ENCODE assay signal across 1 cellular context in genomic region chr3:134797816-134798451, GRCh38.
TF ChIP-seq lines count a peak whose summit lies in the region.

No MANE protein-coding gene starts in this region.

TF ChIP-seq in H1, 55 proteins besides CTCF, POLR2A, EP300 and RAD21 (continued from another document):
- TF ChIP-seq SP2 (IDR thresholded peaks at IDR 0.05; ENCODE audit: low read length) = no peak
- TF ChIP-seq SIN3A (conservative IDR thresholded peaks at IDR 0.05 in 1 of 2, IDR thresholded peaks at IDR 0.05 in 1 of 2; ENCODE audit: low read depth in 1 of 2, low read length in 2 of 2) = no peak
- TF ChIP-seq SRF (IDR thresholded peaks at IDR 0.05; ENCODE audit: low read depth, low read length) = no peak
- TF ChIP-seq RBBP5 (IDR thresholded peaks at IDR 0.05; ENCODE audit: borderline replicate concordance, low read depth, low read length) = no peak
- TF ChIP-seq SIRT6 (IDR thresholded peaks at IDR 0.05; ENCODE audit: low read length) = no peak
